ENCODE assay signal across 8 cellular contexts in the genomic region with DNA sequence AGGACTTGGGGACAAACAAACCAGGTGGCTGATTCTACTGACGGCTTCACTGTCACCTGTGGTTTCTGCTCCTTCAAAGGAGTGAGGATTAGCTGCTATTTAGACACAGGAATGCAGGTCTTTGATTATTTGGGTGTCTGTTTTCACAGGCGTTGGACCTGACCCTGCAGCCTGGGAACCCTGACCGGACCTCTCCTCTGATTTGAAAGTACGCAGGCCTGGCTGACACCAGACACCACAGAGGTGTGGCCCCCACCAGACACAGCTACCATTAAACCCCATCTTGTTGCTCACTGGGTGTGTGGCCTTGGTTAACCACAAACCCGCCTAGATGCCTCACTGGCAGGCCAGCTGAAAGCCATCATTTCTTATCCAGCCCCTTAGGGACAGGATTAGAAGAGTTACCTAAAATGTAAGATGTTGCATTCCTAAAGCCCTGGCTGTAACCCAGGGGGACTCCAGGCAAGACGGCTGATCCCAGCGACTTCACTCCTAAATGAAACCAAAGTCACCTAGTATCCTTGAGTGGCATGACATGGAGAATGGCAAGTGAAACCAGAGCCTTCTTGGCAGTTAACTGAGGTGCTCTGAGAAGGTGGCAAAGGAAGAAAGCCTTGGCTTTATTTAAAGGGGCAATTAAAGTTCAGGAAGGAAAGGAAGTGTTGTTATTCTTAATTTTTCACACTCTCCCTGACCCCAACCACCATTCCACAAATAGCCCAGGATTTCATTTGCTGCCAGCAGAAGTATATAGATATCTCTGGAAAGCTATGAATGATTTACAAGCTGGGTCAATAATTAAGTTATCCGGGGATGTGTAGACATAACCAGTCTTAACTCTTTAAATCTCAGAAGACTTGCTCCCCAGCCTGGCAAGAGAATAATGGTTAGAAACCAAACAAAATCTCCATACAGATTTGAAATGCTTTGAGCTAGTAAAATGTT.
DNase-seq lines count a peak whose midpoint lies in the region; ATAC-seq and TF ChIP-seq lines count a peak whose summit lies in the region.

No MANE protein-coding gene starts in this region.

- CTCF ChIA-PET in activated CD8-positive, alpha-beta T cell treated with anti-CD3 and anti-CD28 coated beads for 36 hours (lab: Charles Lee) = no interaction called here

- H3K36me3 Mint-ChIP-seq in activated CD8-positive, alpha-beta T cell treated with anti-CD3 and anti-CD28 coated beads for 36 hours (ENCODE audit: low read depth) = no peaks in the 10 kb centered on the region
- no peaks in the 10 kb centered on the region for H3K36me3 Mint-ChIP-seq in natural killer cell
- H3K36me3 Mint-ChIP-seq in activated CD4-positive, alpha-beta T cell treated with anti-CD3 and anti-CD28 coated beads, Interleukin-2, amount 10 ng/mL, durations not matched to agents 24 days and 14 days (ENCODE audit: low read depth) = no peaks in the 10 kb centered on the region

- H3K27me3 Mint-ChIP-seq in activated CD8-positive, alpha-beta T cell treated with anti-CD3 and anti-CD28 coated beads for 36 hours = peaks cover 7% of the 10 kb centered on the region
- H3K27me3 Mint-ChIP-seq in natural killer cell (ENCODE audit: low read depth in 2 of 2) = peaks cover 14 to 21% of the 10 kb centered on the region in 2 donors
- H3K27me3 Mint-ChIP-seq in activated CD4-positive, alpha-beta T cell treated with anti-CD3 and anti-CD28 coated beads, Interleukin-2, amount 10 ng/mL, durations not matched to agents 24 days and 14 days = peaks cover 13% of the 10 kb centered on the region

- H3K27ac Mint-ChIP-seq in activated CD8-positive, alpha-beta T cell treated with anti-CD3 and anti-CD28 coated beads for 36 hours = no peak overlapping the region
- H3K27ac Mint-ChIP-seq in natural killer cell = no peak overlapping the region
- H3K27ac Mint-ChIP-seq in activated CD4-positive, alpha-beta T cell treated with anti-CD3 and anti-CD28 coated beads, Interleukin-2, amount 10 ng/mL, durations not matched to agents 24 days and 14 days = no peak overlapping the region

- no peaks in the 10 kb centered on the region for H3K4me1 Mint-ChIP-seq in activated CD8-positive, alpha-beta T cell treated with anti-CD3 and anti-CD28 coated beads for 36 hours (ENCODE audit: low read depth)
- H3K4me1 Mint-ChIP-seq in natural killer cell = peaks cover 9 to 10% of the 10 kb centered on the region in 2 donors
- H3K4me1 Mint-ChIP-seq in activated CD4-positive, alpha-beta T cell treated with anti-CD3 and anti-CD28 coated beads, Interleukin-2, amount 10 ng/mL, durations not matched to agents 24 days and 14 days = no peaks in the 10 kb centered on the region

- no peaks in the 10 kb centered on the region for H3K9me3 Mint-ChIP-seq in activated CD8-positive, alpha-beta T cell treated with anti-CD3 and anti-CD28 coated beads for 36 hours
- no peaks in the 10 kb centered on the region for H3K9me3 Mint-ChIP-seq in natural killer cell
- H3K9me3 Mint-ChIP-seq in activated CD4-positive, alpha-beta T cell treated with anti-CD3 and anti-CD28 coated beads, Interleukin-2, amount 10 ng/mL, durations not matched to agents 24 days and 14 days = no peaks in the 10 kb centered on the region

- no peak overlapping the region for H3K4me3 Mint-ChIP-seq in activated CD8-positive, alpha-beta T cell treated with anti-CD3 and anti-CD28 coated beads for 36 hours
- H3K4me3 Mint-ChIP-seq in natural killer cell = no peak overlapping the region
- H3K4me3 Mint-ChIP-seq in activated CD4-positive, alpha-beta T cell treated with anti-CD3 and anti-CD28 coated beads, Interleukin-2, amount 10 ng/mL, durations not matched to agents 24 days and 14 days = no peak overlapping the region

- no peak for TF ChIP-seq CTCF in activated CD8-positive, alpha-beta T cell treated with anti-CD3 and anti-CD28 coated beads for 36 hours (IDR thresholded peaks at IDR 0.05)
- no peak for TF ChIP-seq CTCF in natural killer cell (IDR thresholded peaks at IDR 0.05)

- intact Hi-C loops in activated CD8-positive, alpha-beta T cell treated with anti-CD3 and anti-CD28 coated beads for 36 hours (cut with micrococcal nuclease) = no loop called here
- intact Hi-C loops in natural killer cell (cut with micrococcal nuclease) = no loop called here
- intact Hi-C loops in activated CD4-positive, alpha-beta T cell treated with anti-CD3 and anti-CD28 coated beads, Interleukin-2, amount 10 ng/mL, durations not matched to agents 24 days and 14 days (cut with micrococcal nuclease) = no loop called here

- ATAC-seq in GM18861 (IDR thresholded peaks at IDR 0.05; ENCODE audit: unreplicated experiment) (peak; percentile 93), HG03097 (IDR thresholded peaks at IDR 0.05; ENCODE audit: low FRiP score, unreplicated experiment) (peak; percentile 88), natural killer cell (peak in 2 of 3 donors; percentile 26 to 74)
- no peak for ATAC-seq in activated CD8-positive, alpha-beta T cell treated with anti-CD3 and anti-CD28 coated beads for 36 hours

- DNase-seq in activated CD8-positive, alpha-beta T cell treated with anti-CD3 and anti-CD28 coated beads for 36 hours = peak; percentile 4
- DNase-seq in natural killer cell = no peak
- no peak for DNase-seq in RPMI8226
- DNase-seq in middle frontal gyrus (ENCODE audit: extremely low spot score, low spot score) = no peak
- no peak for DNase-seq in activated CD4-positive, alpha-beta T cell treated with anti-CD3 and anti-CD28 coated beads, Interleukin-2, amount 10 ng/mL, durations not matched to agents 24 days and 14 days
- DNase-seq in DMS153 (lab: John Stamatoyannopoulos, UW) = no peak

- POLR2A ChIA-PET in activated CD8-positive, alpha-beta T cell treated with anti-CD3 and anti-CD28 coated beads for 36 hours (lab: Charles Lee) = no interaction called here
